8 cellular contexts compared by ENCODE assay signal in the genomic region with DNA sequence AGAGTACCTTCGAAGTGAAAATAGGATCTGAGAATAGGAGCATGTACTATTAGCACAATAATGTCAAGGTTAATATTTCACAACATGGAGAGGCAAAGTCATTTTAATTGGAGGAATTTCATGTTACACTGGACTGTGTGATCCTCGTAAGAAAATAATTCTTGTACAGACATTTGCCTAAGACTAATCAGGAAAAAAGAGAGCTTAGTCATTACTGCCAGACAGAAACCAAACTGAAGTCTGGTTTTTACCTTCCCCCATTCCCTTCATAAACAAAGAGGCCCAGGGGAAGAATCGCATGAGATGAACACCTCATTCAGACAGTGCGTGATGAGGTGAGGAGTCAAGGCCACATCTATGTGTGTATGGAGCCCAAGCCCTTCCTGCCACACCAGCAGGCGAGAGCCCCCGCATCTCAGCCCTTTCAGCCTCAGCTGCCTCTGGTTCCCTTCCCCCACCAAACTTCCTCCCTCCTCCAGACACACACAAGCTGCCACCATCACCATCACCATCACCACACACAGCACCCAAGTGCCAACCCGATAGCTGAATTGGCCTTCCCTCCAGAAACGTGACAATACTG.
A peak's percentile ranks its signal among the peaks of the same experiment; 100 is the strongest.
DNase-seq lines count a peak whose midpoint lies in the region; ATAC-seq, FAIRE-seq and TF ChIP-seq lines count a peak whose summit lies in the region.

No MANE protein-coding gene starts in this region.

- H3K4me3 Mint-ChIP-seq in osteocyte (ENCODE audit: unreplicated experiment) = peak overlapping the region; percentile 5

- H3K36me3 Mint-ChIP-seq in osteocyte (ENCODE audit: unreplicated experiment) = no peaks in the 10 kb centered on the region

- H3K9me3 Mint-ChIP-seq in osteocyte (ENCODE audit: unreplicated experiment) = no peaks in the 10 kb centered on the region

- no peak for TF ChIP-seq POLR2A in erythroblast (IDR thresholded peaks at IDR 0.05; ENCODE audit: low read length)

- peaks cover 18% of the 10 kb centered on the region for H3K4me1 ChIP-seq in OCI-LY3 (ENCODE audit: low read length)

- H3K27me3 ChIP-seq in OCI-LY3 (ENCODE audit: low read depth, low read length) = no peaks in the 10 kb centered on the region

- no peak for ATAC-seq in HG03196 (IDR thresholded peaks at IDR 0.05; ENCODE audit: unreplicated experiment)

- H3K36me3 ChIP-seq in OCI-LY3 (replicated peaks; ENCODE audit: low read depth, low read length) = no peaks in the 10 kb centered on the region

- H3K27ac Mint-ChIP-seq in osteocyte (ENCODE audit: unreplicated experiment) = peak overlapping the region; percentile 92

- H3K4me1 Mint-ChIP-seq in osteocyte (ENCODE audit: unreplicated experiment) = peaks cover 40% of the 10 kb centered on the region

- FAIRE-seq in urothelium cell line (lab: Jason Lieb, UNC) = no peak

- peak overlapping the region; percentile 11 for H3K27ac ChIP-seq in OCI-LY3 (ENCODE audit: low read length)

- H3K79me2 ChIP-seq in OCI-LY3 (ENCODE audit: low read length) = no peaks in the 10 kb centered on the region

- H4K20me1 ChIP-seq in OCI-LY3 (ENCODE audit: insufficient read depth, low read length) = no peaks in the 10 kb centered on the region

- peak overlapping the region; percentile 76 for H2AFZ ChIP-seq in OCI-LY3 (ENCODE audit: low read depth, low read length)

- DNase-seq in activated CD4-positive, alpha-beta T cell treated with anti-CD3 and anti-CD28 coated beads for 48 hours = peak; percentile 29
- DNase-seq in activated CD4-positive, alpha-beta T cell treated with anti-CD3 and anti-CD28 coated beads, Interleukin-2, amount 50 U/mL, for 4 hours = no peak
- DNase-seq in erythroblast (lab: John Stamatoyannopoulos, UW) (peak; percentile 62 to 72), osteocyte (ENCODE audit: extremely low spot score, unreplicated experiment) (no peak), urothelium cell line (ENCODE audit: low spot score) (no peak), RKO (ENCODE audit: low spot score) (no peak)

- no peak for TF ChIP-seq CTCF in OCI-LY3 (IDR thresholded peaks at IDR 0.05; ENCODE audit: low read depth, low read length)
- TF ChIP-seq CTCF in osteocyte (IDR thresholded peaks at IDR 0.05) = no peak

- H3K4me3 ChIP-seq in OCI-LY3 (ENCODE audit: low read length) = peak overlapping the region; percentile 27; the same call in 1 of the 2 replicates

- H3K9ac ChIP-seq in OCI-LY3 (ENCODE audit: low read length) = no peak overlapping the region; the same call in 1 of the 2 replicates

- H3K4me2 ChIP-seq in OCI-LY3 (ENCODE audit: low read length) = peak overlapping the region; percentile 44

- no peaks in the 10 kb centered on the region for H3K27me3 Mint-ChIP-seq in osteocyte (ENCODE audit: unreplicated experiment)

- H3K9me3 ChIP-seq in OCI-LY3 (ENCODE audit: insufficient read depth, low read length) = no peaks in the 10 kb centered on the region

Comparison
In these comparisons a context has a peak if more than half of its experiments do, and no peak if none do; other contexts are left out.
1. DNase-seq: peak in activated CD4-positive, alpha-beta T cell treated with anti-CD3 and anti-CD28 coated beads for 48 hours (single experiment) and erythroblast (2 of 2); none in activated CD4-positive, alpha-beta T cell treated with anti-CD3 and anti-CD28 coated beads, Interleukin-2, amount 50 U/mL, for 4 hours (0 of 2), osteocyte (single experiment), urothelium cell line (single experiment) and RKO (single experiment).